Comparison of ENCODE assay signal across 30 cellular contexts in the genomic region with DNA sequence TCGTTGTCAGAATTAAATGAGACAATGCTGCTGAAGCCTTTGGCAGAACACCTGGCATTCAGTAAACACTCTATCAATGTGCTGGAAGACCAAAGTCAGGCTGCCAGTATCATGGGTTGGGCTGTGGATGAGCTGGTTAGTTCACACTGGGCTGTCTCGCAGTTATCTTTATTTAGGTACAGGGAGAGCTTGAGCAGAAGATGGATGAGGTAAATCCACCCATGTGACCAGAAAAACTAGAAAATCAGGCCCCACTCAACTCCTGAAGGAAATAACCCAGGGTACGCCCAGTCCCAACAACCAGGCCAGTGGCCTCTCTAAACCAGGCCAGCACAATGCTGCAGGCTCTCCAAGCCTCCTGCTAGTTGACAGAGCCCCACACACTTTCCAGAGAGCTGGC.
DNase-seq lines count a peak whose midpoint lies in the region; ATAC-seq and TF ChIP-seq lines count a peak whose summit lies in the region.
"Had no signal": no experiment of that assay in that cellular context is flagged by ENCODE, and none has a peak within 500 bp of the region (broad histone marks: within the 10 kb centered on the region; RNA-seq: fewer than 3 reads in every experiment).

No MANE protein-coding gene starts in this region.

- H3K27me3 Mint-ChIP-seq in MCF 10A (ENCODE audit: insufficient read depth, unreplicated experiment): peaks cover 13% of the 10 kb centered on the region
- H3K27me3 Mint-ChIP-seq: activated CD4-positive, alpha-beta T cell treated with anti-CD3 and anti-CD28 coated beads, Interleukin-2, amount 10 ng/mL, durations not matched to agents 24 days and 14 days; activated naive CD4-positive, alpha-beta T cell treated with anti-CD3 and anti-CD28 coated beads, Interleukin-2, amount 50 U/mL, for 24 hours; CD4-positive, alpha-beta memory T cell had no signal

- H3K27ac ChIP-seq in breast epithelium: peak overlapping the region; percentile 61 to 63
- peak overlapping the region; percentile 35 for H3K27ac ChIP-seq in smooth muscle cell (ENCODE audit: low read depth)
- H3K27ac ChIP-seq in coronary artery: no peak overlapping the region
- H3K27ac ChIP-seq: A549, SJSA1 had no signal

- no peak overlapping the region for H3K9ac ChIP-seq in smooth muscle cell (ENCODE audit: low read depth)

- peak; percentile 99 for ATAC-seq in esophagus mucosa
- no peak for ATAC-seq in GM21367 (IDR thresholded peaks at IDR 0.05; ENCODE audit: unreplicated experiment)
- no peak for ATAC-seq in HG02840 (IDR thresholded peaks at IDR 0.05; ENCODE audit: low FRiP score, unreplicated experiment)
- ATAC-seq: A549, GM12878 had no signal

- POLR2A ChIA-PET in MCF 10A (lab: Yijun Ruan, JAX): interaction anchor here (0.6 to 1.1 kb wide), 2 partner anchors 11 to 304 kb away, joined by 3 read pairs; no protein-coding TSS in a partner anchor

- no peaks in the 10 kb centered on the region for H3F3A ChIP-seq in smooth muscle cell (ENCODE audit: low read depth)

- TF ChIP-seq CTCF in breast epithelium (IDR thresholded peaks at IDR 0.05): no peak
- no peak for TF ChIP-seq CTCF in MCF 10A (IDR thresholded peaks at IDR 0.05; ENCODE audit: unreplicated experiment)
- TF ChIP-seq CTCF in smooth muscle cell (IDR thresholded peaks at IDR 0.05; ENCODE audit: borderline replicate concordance, insufficient read depth, poor library complexity, severe bottlenecking): no peak
- TF ChIP-seq CTCF in coronary artery (IDR thresholded peaks at IDR 0.05): no peak

- H3K36me3 Mint-ChIP-seq in MCF 10A (ENCODE audit: insufficient read depth, unreplicated experiment): no peaks in the 10 kb centered on the region
- H3K36me3 Mint-ChIP-seq: CD4-positive, alpha-beta memory T cell; naive B cell had no signal

- DNase-seq in breast epithelium (ENCODE audit: low spot score in 2 of 2) (peak in 1 of 2 donors; percentile 60), MCF 10A (ENCODE audit: unreplicated experiment) (no peak), smooth muscle cell (lab: John Stamatoyannopoulos, UW; ENCODE audit: unreplicated experiment) (no peak), NCI-H146 (lab: John Stamatoyannopoulos, UW) (no peak), coronary artery (ENCODE audit: low spot score) (no peak)
- DNase-seq: activated CD4-positive, alpha-beta T cell treated with anti-CD3 and anti-CD28 coated beads, Interleukin-2, amount 10 ng/mL, durations not matched to agents 24 days and 14 days; activated CD8-positive, alpha-beta memory T cell treated with anti-CD3 and anti-CD28 coated beads for 24 hours; activated T-cell treated with anti-CD3 and anti-CD28 coated beads for 4 hours; amniotic stem cell; CD4-positive, alpha-beta memory T cell; head of caudate nucleus; Kasumi-1; kidney; MV-4-11; naive B cell; NCI-H1436; NCI-H446 treated with DMSO at 0.1 percent for 48 hours; stimulated activated CD4-positive, alpha-beta T cell treated with anti-CD3 and anti-CD28 coated beads, Interleukin-1b, Interleukin-23, amount 100 ng/mL, for 48 hours; T1000 had no signal

- no peak overlapping the region for H3K27ac Mint-ChIP-seq in MCF 10A (ENCODE audit: low read depth, unreplicated experiment)
- H3K27ac Mint-ChIP-seq: activated CD4-positive, alpha-beta T cell treated with anti-CD3 and anti-CD28 coated beads, Interleukin-2, amount 10 ng/mL, durations not matched to agents 24 days and 14 days; activated naive CD4-positive, alpha-beta T cell treated with anti-CD3 and anti-CD28 coated beads, Interleukin-2, amount 50 U/mL, for 24 hours; naive B cell; stimulated activated naive CD8-positive, alpha-beta T cell treated with anti-CD3 and anti-CD28 coated beads, Interleukin-15, Interleukin-2, amounts not matched to agents 100 ng/mL and 50 ng/mL, for 24 hours had no signal

- no peak overlapping the region for H3K4me2 ChIP-seq in smooth muscle cell
- H3K4me2 ChIP-seq: A549 had no signal

- no peak overlapping the region for H3K4me3 Mint-ChIP-seq in MCF 10A (ENCODE audit: unreplicated experiment)
- H3K4me3 Mint-ChIP-seq: activated CD4-positive, alpha-beta T cell treated with anti-CD3 and anti-CD28 coated beads, Interleukin-2, amount 10 ng/mL, durations not matched to agents 24 days and 14 days; activated naive CD4-positive, alpha-beta T cell treated with anti-CD3 and anti-CD28 coated beads, Interleukin-2, amount 50 U/mL, for 24 hours; CD4-positive, alpha-beta memory T cell; naive B cell; stimulated activated naive CD8-positive, alpha-beta T cell treated with anti-CD3 and anti-CD28 coated beads, Interleukin-15, Interleukin-2, amounts not matched to agents 100 ng/mL and 50 ng/mL, for 24 hours had no signal

- H3K36me3 ChIP-seq in breast epithelium (no peaks in the 10 kb centered on the region), smooth muscle cell (ENCODE audit: low read depth) (no peaks in the 10 kb centered on the region)
- H3K36me3 ChIP-seq: HAP-1, right atrium auricular region, SJSA1, thyroid gland had no signal

- H3K4me1 ChIP-seq in breast epithelium (no peaks in the 10 kb centered on the region), smooth muscle cell (ENCODE audit: low read depth) (no peaks in the 10 kb centered on the region)
- H3K4me1 ChIP-seq: A549, HAP-1, right atrium auricular region, SJSA1 had no signal

- WGBS in smooth muscle cell (ENCODE audit: low lambda C conversion rate): 55% methylated on average over 3 of the region's 3 CpGs

- H3K4me1 Mint-ChIP-seq in MCF 10A (ENCODE audit: insufficient read depth, unreplicated experiment): no peaks in the 10 kb centered on the region
- H3K4me1 Mint-ChIP-seq: activated CD4-positive, alpha-beta T cell treated with anti-CD3 and anti-CD28 coated beads, Interleukin-2, amount 10 ng/mL, durations not matched to agents 24 days and 14 days; activated naive CD4-positive, alpha-beta T cell treated with anti-CD3 and anti-CD28 coated beads, Interleukin-2, amount 50 U/mL, for 24 hours; naive B cell had no signal

- H4K20me1 ChIP-seq in smooth muscle cell (ENCODE audit: low read depth): no peaks in the 10 kb centered on the region

- TF ChIP-seq POLR2A in breast epithelium (IDR thresholded peaks at IDR 0.05): no peak

- no peak overlapping the region for H3K4me3 ChIP-seq in breast epithelium
- no peak overlapping the region for H3K4me3 ChIP-seq in smooth muscle cell
- no peak overlapping the region for H3K4me3 ChIP-seq in coronary artery
- H3K4me3 ChIP-seq: A549, GM12878, HAP-1, right atrium auricular region, SJSA1, thyroid gland had no signal

- no peak overlapping the region for H2AFZ ChIP-seq in smooth muscle cell (ENCODE audit: low read depth)

- intact Hi-C loops in breast epithelium (cut with DNase I; ENCODE audit: low total_unique reads): no loop called here
- intact Hi-C loops in MCF 10A (cut with micrococcal nuclease): no loop called here

- CTCF ChIA-PET in MCF 10A (lab: Yijun Ruan, JAX): interaction anchor here (0.6 to 4.4 kb wide), 5 partner anchors 22 to 162 kb away, joined by 3 to 23 read pairs (median 3); no protein-coding TSS in a partner anchor

- H3K27me3 ChIP-seq in breast epithelium (no peaks in the 10 kb centered on the region), smooth muscle cell (ENCODE audit: low read depth) (no peaks in the 10 kb centered on the region)
- H3K27me3 ChIP-seq: right atrium auricular region, SJSA1, thyroid gland had no signal

- no TSS peak for BruUV-seq in MCF 10A (replicated peaks; lab: Mats Ljungman, UMichigan)

- H3K9me3 ChIP-seq in breast epithelium (no peaks in the 10 kb centered on the region), smooth muscle cell (replicated peaks; ENCODE audit: low read depth) (no peaks in the 10 kb centered on the region)
- H3K9me3 ChIP-seq: HAP-1, right atrium auricular region, SJSA1, thyroid gland had no signal

- H3K9me3 Mint-ChIP-seq in MCF 10A (ENCODE audit: unreplicated experiment): no peaks in the 10 kb centered on the region
- H3K9me3 Mint-ChIP-seq: activated naive CD4-positive, alpha-beta T cell treated with anti-CD3 and anti-CD28 coated beads, Interleukin-2, amount 50 U/mL, for 24 hours had no signal

- no peaks in the 10 kb centered on the region for H3K79me2 ChIP-seq in smooth muscle cell (ENCODE audit: low read depth)

Comparison
In these comparisons a context has a peak if more than half of its experiments do, and no peak if none do; other contexts are left out.
1. H3K27ac ChIP-seq: peak in breast epithelium (2 of 2) and smooth muscle cell (single experiment); none in coronary artery (0 of 2).